ENCODE assay signal across 27 cellular contexts in the genomic region with DNA sequence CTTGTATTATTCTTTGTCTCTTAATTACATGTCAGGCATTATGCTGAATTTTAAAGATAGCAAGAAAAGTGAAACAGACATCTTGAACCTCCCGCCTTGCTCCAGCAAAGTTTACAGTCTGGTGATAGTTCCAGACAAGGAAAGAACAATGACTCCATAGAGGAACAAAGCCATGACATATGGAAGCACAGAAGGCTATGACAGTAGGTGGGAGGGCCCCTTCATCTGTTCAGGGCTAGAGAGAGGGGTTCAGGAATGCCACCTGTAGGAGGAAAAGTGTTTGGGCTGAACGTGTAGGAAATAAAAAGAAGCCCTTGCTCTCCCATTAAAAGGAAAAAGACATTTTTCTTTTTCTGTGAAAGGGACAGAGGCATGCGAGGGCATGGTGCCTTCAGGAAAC.
DNase-seq lines count a peak whose midpoint lies in the region; ATAC-seq, FAIRE-seq and TF ChIP-seq lines count a peak whose summit lies in the region.
"Had no signal": no experiment of that assay in that cellular context is flagged by ENCODE, and none has a peak within 500 bp of the region (broad histone marks: within the 10 kb centered on the region; RNA-seq: fewer than 3 reads in every experiment).

No MANE protein-coding gene starts in this region.

- WGBS in right lobe of liver (ENCODE audit: insufficient coverage, low coverage, low lambda C conversion rate, missing lambda C conversion rate): 31% methylated on average over 3 of the region's 3 CpGs

- H3K27me3 ChIP-seq in right lobe of liver: no peaks in the 10 kb centered on the region
- H3K27me3 ChIP-seq: BE2C, BLaER1 had no signal

- H3K9me3 ChIP-seq in right lobe of liver: no peaks in the 10 kb centered on the region
- H3K9me3 ChIP-seq: A549, BE2C, BLaER1 had no signal

- no peak for TF ChIP-seq CTCF in right lobe of liver (IDR thresholded peaks at IDR 0.05)

- H3K4me3 ChIP-seq in right lobe of liver: no peak overlapping the region
- H3K4me3 ChIP-seq: A549, BLaER1 had no signal

- no peak for FAIRE-seq in urothelium cell line (lab: Jason Lieb, UNC)
- FAIRE-seq: A549, G401.6, GM12891, GM19239 had no signal

- DNase-seq in NCI-H2171 treated with DMSO at 0.1 percent for 48 hours (lab: John Stamatoyannopoulos, UW) (peak; percentile 73), NCI-H2171 (lab: John Stamatoyannopoulos, UW) (no peak), Ammon's horn (ENCODE audit: low spot score) (peak; percentile 16), NCI-H69 (lab: John Stamatoyannopoulos, UW) (peak; percentile 37), cerebellum (ENCODE audit: low spot score) (peak; percentile 61), right lobe of liver (no peak), left ventricle myocardium superior (no peak), urothelium cell line (ENCODE audit: low spot score) (no peak)
- DNase-seq: AML-193; BE2C; CD4-positive, alpha-beta memory T cell; CD4-positive, CD25-positive, alpha-beta regulatory T cell; CD8-positive, alpha-beta memory T cell; COR-L47; DMS 273 treated with DMSO at 0.1 percent for 48 hours; DMS153; DMS53; DMS79; DND-41; EL; GF-D8 had no signal

- intact Hi-C loops in right lobe of liver (cut with DNase I) (no loop called here), left ventricle myocardium superior (cut with micrococcal nuclease) (no loop called here)

- no peak overlapping the region for H3K27ac ChIP-seq in right lobe of liver
- H3K27ac ChIP-seq: 22Rv1, A549, BLaER1 had no signal

- H3K36me3 ChIP-seq in right lobe of liver: no peaks in the 10 kb centered on the region
- H3K36me3 ChIP-seq: BLaER1 had no signal

- no peak for TF ChIP-seq POLR2A in right lobe of liver (IDR thresholded peaks at IDR 0.05)

- no peak for ATAC-seq in right lobe of liver
- ATAC-seq in left ventricle myocardium superior: no peak
- ATAC-seq: A549 had no signal

- H3K4me1 ChIP-seq in right lobe of liver: no peaks in the 10 kb centered on the region
- H3K4me1 ChIP-seq: A549, BE2C, BLaER1 had no signal

Comparison
In these comparisons a context has a peak if more than half of its experiments do, and no peak if none do; other contexts are left out.
1. DNase-seq: peak in NCI-H2171 treated with DMSO at 0.1 percent for 48 hours (single experiment), Ammon's horn (single experiment), NCI-H69 (single experiment) and cerebellum (single experiment); none in NCI-H2171 (single experiment), right lobe of liver (0 of 3), left ventricle myocardium superior (single experiment) and urothelium cell line (single experiment).